16 cellular contexts compared by ENCODE assay signal in the genomic region with DNA sequence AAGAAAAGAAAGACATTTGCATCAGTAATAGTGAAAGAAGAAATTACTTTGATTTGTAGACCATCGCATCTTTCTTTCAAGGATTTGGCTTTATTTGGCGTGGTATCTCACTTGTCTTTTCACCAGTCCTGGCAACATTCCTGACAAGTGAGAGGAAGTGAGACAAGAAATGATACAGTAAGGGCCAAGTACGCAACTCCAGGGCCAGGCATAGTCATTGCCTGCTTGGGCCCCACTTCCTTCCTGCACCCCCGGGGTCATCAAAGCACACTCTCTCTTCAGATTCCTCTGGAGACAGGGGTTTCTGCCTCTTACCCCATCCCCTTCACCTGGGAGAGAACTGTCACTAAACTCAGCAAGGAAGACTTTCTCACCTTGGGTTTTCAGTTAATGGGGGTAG. TPM values are rescaled to one million over a fixed set of nuclear protein-coding genes. Genes with fewer than 3 reads are reported as not detected.
A peak's percentile ranks its signal among the peaks of the same experiment; 100 is the strongest.
DNase-seq lines count a peak whose midpoint lies in the region; ATAC-seq and TF ChIP-seq lines count a peak whose summit lies in the region.
"Had no signal": no experiment of that assay in that cellular context is flagged by ENCODE, and none has a peak within 500 bp of the region (broad histone marks: within the 10 kb centered on the region; RNA-seq: fewer than 3 reads in every experiment).

No MANE protein-coding gene starts in this region.

- H3K27me3 ChIP-seq in right cardiac atrium (ENCODE audit: control insufficient read depth, insufficient read depth) (no peaks in the 10 kb centered on the region), right atrium auricular region (no peaks in the 10 kb centered on the region), upper lobe of right lung (no peaks in the 10 kb centered on the region), ascending aorta (no peaks in the 10 kb centered on the region)
- H3K27me3 ChIP-seq: SJSA1 had no signal

- peak overlapping the region; percentile 74 to 86 for H3K27ac Mint-ChIP-seq in T-cell

- TF ChIP-seq CTCF in right atrium auricular region (IDR thresholded peaks at IDR 0.05) (no peak), fibroblast of pulmonary artery (IDR thresholded peaks at IDR 0.05; ENCODE audit: low read length, missing control alignments) (no peak), upper lobe of right lung (IDR thresholded peaks at IDR 0.05) (no peak), ascending aorta (IDR thresholded peaks at IDR 0.05) (no peak)

- H3K9me3 Mint-ChIP-seq in T-cell: no peaks in the 10 kb centered on the region

- ATAC-seq in right cardiac atrium (peak; percentile 77 to 83), T-cell (replicated peaks in 1 of 4) (peak in 1 of 4 experiments; percentile 38), upper lobe of right lung (peak; percentile 42), HG02763 (IDR thresholded peaks at IDR 0.05; ENCODE audit: unreplicated experiment) (no peak), GM18511 (IDR thresholded peaks at IDR 0.05; ENCODE audit: unreplicated experiment) (no peak)
- ATAC-seq: activated CD4-positive, CD25-positive, alpha-beta regulatory T cell treated with anti-CD3 and anti-CD28 coated beads, Interleukin-2, amount 50 U/mL, for 24 hours had no signal

- no peaks in the 10 kb centered on the region for H3K9me3 ChIP-seq in right cardiac atrium (ENCODE audit: control insufficient read depth, low read length)
- no peaks in the 10 kb centered on the region for H3K9me3 ChIP-seq in right atrium auricular region
- H3K9me3 ChIP-seq in upper lobe of right lung: no peaks in the 10 kb centered on the region
- no peaks in the 10 kb centered on the region for H3K9me3 ChIP-seq in ascending aorta
- H3K9me3 ChIP-seq: SJSA1 had no signal

- H3K4me3 ChIP-seq in right cardiac atrium (ENCODE audit: low read length) (no peak overlapping the region), right atrium auricular region (no peak overlapping the region), fibroblast of pulmonary artery (replicated peaks; ENCODE audit: low read depth, low read length) (no peak overlapping the region), upper lobe of right lung (no peak overlapping the region), ascending aorta (no peak overlapping the region)
- H3K4me3 ChIP-seq: SJSA1 had no signal

- intact Hi-C loops in right cardiac atrium (cut with DNase I) (no loop called here), upper lobe of right lung (cut with DNase I) (no loop called here), ascending aorta (cut with DNase I) (no loop called here)

- H3K27ac ChIP-seq in right cardiac atrium (ENCODE audit: low read length) (no peak overlapping the region), right atrium auricular region (peak overlapping the region in 1 of 2 donors; percentile 66), upper lobe of right lung (no peak overlapping the region), ascending aorta (no peak overlapping the region)
- H3K27ac ChIP-seq: epithelial cell of prostate, SJSA1 had no signal

- no peaks in the 10 kb centered on the region for H3K27me3 Mint-ChIP-seq in T-cell

- H3K36me3 Mint-ChIP-seq in T-cell: peaks cover 50% of the 10 kb centered on the region

- H3K4me3 Mint-ChIP-seq in T-cell: no peak overlapping the region

- H3K4me1 ChIP-seq in right cardiac atrium (ENCODE audit: control insufficient read depth, insufficient read depth, low read length): peaks cover 3% of the 10 kb centered on the region
- peaks cover 0 to 30% of the 10 kb centered on the region in 2 donors for H3K4me1 ChIP-seq in right atrium auricular region
- no peaks in the 10 kb centered on the region for H3K4me1 ChIP-seq in upper lobe of right lung
- H3K4me1 ChIP-seq in ascending aorta: no peaks in the 10 kb centered on the region

- POLR2A ChIA-PET in T-cell (lab: Charles Lee): no interaction called here

- H3K4me1 Mint-ChIP-seq in T-cell: peaks cover 16 to 32% (median 24%) of the 10 kb centered on the region in 3 donors

- DNase-seq in right cardiac atrium (peak in 1 of 3 donors; percentile 17), right atrium auricular region (ENCODE audit: low spot score) (no peak), T-cell (no peak), fibroblast of pulmonary artery (ENCODE audit: low read depth) (peak; percentile 68), upper lobe of right lung (no peak), ascending aorta (ENCODE audit: low spot score in 2 of 2) (no peak)
- DNase-seq: activated effector memory CD4-positive, alpha-beta T cell treated with Interleukin-2 at 50 U/mL for 16 hours; NCI-H146; NCI-H69; stimulated activated CD4-positive, alpha-beta T cell treated with anti-CD3 and anti-CD28 coated beads, Interleukin-4, amount 100 ng/mL, for 1 hour; stimulated activated naive CD4-positive, alpha-beta T cell treated with Interleukin-2 at 50 U/mL for 16 hours had no signal

- H3K36me3 ChIP-seq in right atrium auricular region (no peaks in the 10 kb centered on the region), upper lobe of right lung (no peaks in the 10 kb centered on the region), ascending aorta (peaks cover 0 to 8% of the 10 kb centered on the region in 2 donors)
- H3K36me3 ChIP-seq: SJSA1 had no signal

- WGBS in right cardiac atrium: 30% methylated on average over 4 of the region's 4 CpGs

- CTCF ChIA-PET in T-cell (lab: Charles Lee): interaction anchor here in 1 of 2 donors (0.6 kb wide), 1 partner anchor 372 kb away, joined by 3 read pairs; no protein-coding TSS in a partner anchor

RNA-seq across cellular contexts. Expression of gene CD47, which starts 55.1 kb away (rescaled TPM):
- total RNA-seq in right cardiac atrium (10 to 100 TPM; 53.5 to 96.6 (median 72.1) TPM), right atrium auricular region (10 to 100 TPM; 52.1 to 92.2 TPM), T-cell (100 to 1,000 TPM; 154 to 186 (median 161) TPM), upper lobe of right lung (228 TPM), ascending aorta (24.5 TPM)
- 42.6 TPM for polyA plus RNA-seq in right cardiac atrium

Comparison
In these comparisons a context has a peak if more than half of its experiments do, and no peak if none do; other contexts are left out.
1. ATAC-seq: peak in right cardiac atrium (2 of 2) and upper lobe of right lung (single experiment); none in HG02763 (single experiment) and GM18511 (single experiment).